ENCODE assay signal across 36 cellular contexts in genomic region chr12:30730011-30730410, GRCh38. TPM values are rescaled to one million over a fixed set of nuclear protein-coding genes. Genes with fewer than 3 reads are reported as not detected.
A peak's percentile ranks its signal among the peaks of the same experiment; 100 is the strongest.
DNase-seq lines count a peak whose midpoint lies in the region; ATAC-seq, FAIRE-seq and TF ChIP-seq lines count a peak whose summit lies in the region.
"Had no signal": no experiment of that assay in that cellular context is flagged by ENCODE, and none has a peak within 500 bp of the region (broad histone marks: within the 10 kb centered on the region; RNA-seq: fewer than 3 reads in every experiment).

No MANE protein-coding gene starts in this region.

- TF ChIP-seq POLR2A in HepG2 (IDR thresholded peaks at IDR 0.05; ENCODE audit: insufficient read depth in 1 of 2, low read depth in 2 of 2, low read length in 2 of 2) (no peak), right lobe of liver (IDR thresholded peaks at IDR 0.05) (no peak), K562 (conservative IDR thresholded peaks at IDR 0.05) (no peak)

- H4K20me1 ChIP-seq in HepG2 (ENCODE audit: insufficient read depth, low read length) (no peaks in the 10 kb centered on the region), KMS-11 (ENCODE audit: insufficient read depth) (no peaks in the 10 kb centered on the region), K562 (replicated peaks; ENCODE audit: control insufficient read depth, insufficient read depth, low read length) (no peaks in the 10 kb centered on the region; the same call in 1 of the 2 replicates)
- H4K20me1 ChIP-seq: BLaER1; BLaER1 treated with 17β-estradiol and CSF1 and Interleukin-3, amounts not matched to agents 10 nM and 100 nM had no signal

- TF ChIP-seq RAD21 in HepG2 (CRISPR knock-in tag; IDR thresholded peaks at IDR 0.05) (no peak), K562 (CRISPR knock-in tag; conservative IDR thresholded peaks at IDR 0.05 in 1 of 2, IDR thresholded peaks at IDR 0.05 in 1 of 2) (no peak)

- H3K4me1 ChIP-seq in HepG2 (ENCODE audit: insufficient read depth, low read length) (peaks cover 57% of the 10 kb centered on the region), right lobe of liver (no peaks in the 10 kb centered on the region), KMS-11 (ENCODE audit: low read depth, poor library complexity, severe bottlenecking) (peaks cover 14% of the 10 kb centered on the region), K562 (replicated peaks in 1 of 2; ENCODE audit: control insufficient read depth in 2 of 2, insufficient read depth in 2 of 2, low read length in 2 of 2) (no peaks in the 10 kb centered on the region), kidney (ENCODE audit: control insufficient read depth in 1 of 2, insufficient read depth in 1 of 2, low read depth in 1 of 2, low read length in 2 of 2) (no peaks in the 10 kb centered on the region)
- H3K4me1 ChIP-seq: BE2C, BLaER1 had no signal

- H3K9ac ChIP-seq in HepG2 (ENCODE audit: insufficient read depth, low read depth, low read length) (no peak overlapping the region), KMS-11 (no peak overlapping the region), K562 (ENCODE audit: insufficient read depth in 1 of 2, low read depth in 2 of 2, low read length in 2 of 2) (no peak overlapping the region), kidney (ENCODE audit: low read length in 2 of 2) (no peak overlapping the region)
- H3K9ac ChIP-seq: BLaER1; BLaER1 treated with 17β-estradiol and CSF1 and Interleukin-3, amounts not matched to agents 10 nM and 100 nM had no signal

- CTCF ChIA-PET in HepG2 (lab: Yijun Ruan, JAX; ENCODE audit: low intra/inter-chr PET ratio, low total read pairs) (no interaction called here), K562 (lab: Yijun Ruan, JAX; ENCODE audit: low intra/inter-chr PET ratio) (no interaction called here)

- H2AFZ ChIP-seq in HepG2 (ENCODE audit: low read length) (no peak overlapping the region), KMS-11 (ENCODE audit: low read depth) (no peak overlapping the region), K562 (ENCODE audit: low read depth, low read length) (no peak overlapping the region)

- H3K4me2 ChIP-seq in HepG2 (ENCODE audit: low read depth, low read length) (no peak overlapping the region), KMS-11 (peak overlapping the region; percentile 9; the same call in 1 of the 2 replicates), K562 (ENCODE audit: insufficient read depth, low read length) (no peak overlapping the region)
- H3K4me2 ChIP-seq: A549, BLaER1 had no signal

- TF ChIP-seq CTCF in HepG2 (CRISPR knock-in tag; IDR thresholded peaks at IDR 0.05) (no peak), right lobe of liver (IDR thresholded peaks at IDR 0.05) (no peak), KMS-11 (conservative IDR thresholded peaks at IDR 0.05; ENCODE audit: low read depth, low read length) (no peak), K562 (IDR thresholded peaks at IDR 0.05 in 2 of 3, conservative IDR thresholded peaks at IDR 0.05 in 1 of 3; ENCODE audit: insufficient read depth in 2 of 3, low read depth in 1 of 3, low read length in 3 of 3) (no peak), kidney (IDR thresholded peaks at IDR 0.05; ENCODE audit: borderline replicate concordance, extremely low read depth, insufficient read depth) (no peak)

- H3K4me3 Mint-ChIP-seq in stimulated activated effector memory CD8-positive, alpha-beta T cell treated with anti-CD3 and anti-CD28 coated beads, Interleukin-12 subunit alpha, Interleukin-12 subunit beta, amount 100 ng/mL, for 72 hours = no peak overlapping the region
- H3K4me3 Mint-ChIP-seq: B cell; CD14-positive monocyte; CD4-positive, alpha-beta memory T cell; CD4-positive, alpha-beta T cell; CD4-positive, CD25-positive, alpha-beta regulatory T cell; CD8-positive, alpha-beta memory T cell; CD8-positive, alpha-beta T cell had no signal

- no peaks in the 10 kb centered on the region for H3K9me1 ChIP-seq in K562 (ENCODE audit: control insufficient read depth, insufficient read depth, low read length)

- in situ Hi-C loops in HepG2 (cut with HindIII; ENCODE audit: extremely low pct_ligation_motif_present, low pct_unique_long_range_greater_than_20kb) (no loop called here), K562 (cut with MboI) (no loop called here)

- TF ChIP-seq EP300 in HepG2 (IDR thresholded peaks at IDR 0.05; ENCODE audit: low read depth in 2 of 2, low read length in 2 of 2) = no peak
- TF ChIP-seq EP300 in HepG2 (CRISPR knock-in tag; IDR thresholded peaks at IDR 0.05; ENCODE audit: borderline replicate concordance) = no peak
- no peak for TF ChIP-seq EP300 in K562 (IDR thresholded peaks at IDR 0.05; ENCODE audit: low read length)

- BruUV-seq in HepG2 (replicated peaks; lab: Mats Ljungman, UMichigan) (no TSS peak), K562 (replicated peaks; lab: Mats Ljungman, UMichigan) (no TSS peak)

- H3K79me2 ChIP-seq in HepG2 (ENCODE audit: insufficient read depth, low read length) (peaks cover 2% of the 10 kb centered on the region), KMS-11 (ENCODE audit: insufficient read depth, low read depth) (no peaks in the 10 kb centered on the region), K562 (ENCODE audit: control insufficient read depth, insufficient read depth, low read length) (no peaks in the 10 kb centered on the region)

- ATAC-seq in HepG2 = no peak
- ATAC-seq in right lobe of liver = no peak
- ATAC-seq in K562 = no peak
- no peak for ATAC-seq in stimulated activated effector memory CD8-positive, alpha-beta T cell treated with anti-CD3 and anti-CD28 coated beads, Interleukin-12 subunit alpha, Interleukin-12 subunit beta, amount 100 ng/mL, for 72 hours
- ATAC-seq in GM21390 (IDR thresholded peaks at IDR 0.05; ENCODE audit: unreplicated experiment) = no peak
- ATAC-seq: A549; CD8-positive, alpha-beta T cell had no signal

- POLR2A ChIA-PET in HepG2 (lab: Yijun Ruan, JAX) = interaction anchor here (1.1 kb wide), 1 partner anchor 17 kb away, joined by 3 read pairs; no protein-coding TSS in a partner anchor
- POLR2A ChIA-PET in K562 (lab: Yijun Ruan, JAX) = interaction anchor here (0.6 to 0.9 kb wide), 2 partner anchors 10 to 26 kb away, joined by 3 to 4 read pairs; no protein-coding TSS in a partner anchor

- no peaks in the 10 kb centered on the region for H3K9me3 Mint-ChIP-seq in stimulated activated effector memory CD8-positive, alpha-beta T cell treated with anti-CD3 and anti-CD28 coated beads, Interleukin-12 subunit alpha, Interleukin-12 subunit beta, amount 100 ng/mL, for 72 hours
- H3K9me3 Mint-ChIP-seq: CD14-positive monocyte; CD4-positive, alpha-beta memory T cell; CD4-positive, alpha-beta T cell; CD4-positive, CD25-positive, alpha-beta regulatory T cell; CD8-positive, alpha-beta memory T cell; CD8-positive, alpha-beta T cell had no signal

- H3K27me3 ChIP-seq in HepG2 (ENCODE audit: control insufficient read depth in 1 of 2, insufficient read depth in 2 of 2, low read length in 2 of 2) (no peaks in the 10 kb centered on the region), right lobe of liver (no peaks in the 10 kb centered on the region), KMS-11 (ENCODE audit: insufficient read depth, low read depth) (no peaks in the 10 kb centered on the region), K562 (ENCODE audit: control insufficient read depth in 2 of 2, insufficient read depth in 2 of 2, low read length in 2 of 2) (no peaks in the 10 kb centered on the region)
- H3K27me3 ChIP-seq: BE2C; BLaER1; BLaER1 treated with 17β-estradiol and CSF1 and Interleukin-3, amounts not matched to agents 10 nM and 100 nM had no signal

- H3K4me1 Mint-ChIP-seq in stimulated activated effector memory CD8-positive, alpha-beta T cell treated with anti-CD3 and anti-CD28 coated beads, Interleukin-12 subunit alpha, Interleukin-12 subunit beta, amount 100 ng/mL, for 72 hours = no peaks in the 10 kb centered on the region
- H3K4me1 Mint-ChIP-seq: B cell had no signal

- no peak for FAIRE-seq in HepG2 (lab: Jason Lieb, UNC)
- no peak for FAIRE-seq in K562 (lab: Jason Lieb, UNC)
- FAIRE-seq in kidney (lab: Jason Lieb, UNC) = no peak
- FAIRE-seq: A204.1, D721Med had no signal

- peaks cover 52% of the 10 kb centered on the region for H3K36me3 Mint-ChIP-seq in stimulated activated effector memory CD8-positive, alpha-beta T cell treated with anti-CD3 and anti-CD28 coated beads, Interleukin-12 subunit alpha, Interleukin-12 subunit beta, amount 100 ng/mL, for 72 hours

- WGBS in HepG2 (ENCODE audit: low lambda C conversion rate) = 98% methylated on average over 2 of the region's 2 CpGs
- 94% methylated on average over 2 of the region's 2 CpGs for WGBS in right lobe of liver (ENCODE audit: insufficient coverage, low coverage, low lambda C conversion rate, missing lambda C conversion rate)
- WGBS in K562 (ENCODE audit: insufficient coverage, low coverage, missing lambda C conversion rate) = 56% methylated on average over 2 of the region's 2 CpGs

- DNase-seq in HepG2 (ENCODE audit: low spot score) (no peak), right lobe of liver (no peak), K562 (ENCODE audit: extremely low read depth in 1 of 4, low spot score in 3 of 4) (no peak), NCI-H2227 treated with DMSO at 0.1 percent for 48 hours (lab: John Stamatoyannopoulos, UW) (no peak), kidney (no peak)
- DNase-seq in stimulated activated effector memory CD8-positive, alpha-beta T cell treated with anti-CD3 and anti-CD28 coated beads, Interleukin-12 subunit alpha, Interleukin-12 subunit beta, amount 100 ng/mL, for 72 hours (ENCODE audit: low spot score in 2 of 2) = no peak
- DNase-seq: 8988T; ACHN; AML-193; BE2C; Caco-2; Calu3; CD4-positive, alpha-beta memory T cell; CD4-positive, alpha-beta T cell; CD4-positive, CD25-positive, alpha-beta regulatory T cell; CD8-positive, alpha-beta memory T cell; CD8-positive, alpha-beta T cell; COR-L47; DMS 273 treated with DMSO at 0.1 percent for 48 hours; DMS153; DMS53; DMS79; DMS79 treated with DMSO at 0.1 percent for 48 hours; DND-41; EL had no signal

- H3K27ac ChIP-seq in HepG2 (ENCODE audit: extremely low read length, insufficient read depth, low read length) (peak overlapping the region; percentile 8), right lobe of liver (no peak overlapping the region), KMS-11 (no peak overlapping the region), K562 (ENCODE audit: extremely low read depth, low read depth, low read length) (no peak overlapping the region), kidney (ENCODE audit: low read depth in 2 of 2, low read length in 2 of 2) (no peak overlapping the region)
- H3K27ac ChIP-seq: 22Rv1; A549; BLaER1; BLaER1 treated with 17β-estradiol and CSF1 and Interleukin-3, amounts not matched to agents 10 nM and 100 nM; C4-2B had no signal

- H3K9me3 ChIP-seq in HepG2 (ENCODE audit: low read length) (no peaks in the 10 kb centered on the region), right lobe of liver (no peaks in the 10 kb centered on the region), K562 (replicated peaks; ENCODE audit: control insufficient read depth, insufficient read depth, low read depth, low read length) (no peaks in the 10 kb centered on the region), kidney (ENCODE audit: control insufficient read depth in 1 of 2, low read length in 2 of 2) (no peaks in the 10 kb centered on the region)
- H3K9me3 ChIP-seq: A549; BE2C; BLaER1; BLaER1 treated with 17β-estradiol and CSF1 and Interleukin-3, amounts not matched to agents 10 nM and 100 nM; Caco-2 had no signal

- H3K4me3 ChIP-seq in HepG2 (replicated peaks in 1 of 3; ENCODE audit: insufficient read depth in 1 of 3, low read depth in 2 of 3, low read length in 3 of 3) = no peak overlapping the region
- no peak overlapping the region for H3K4me3 ChIP-seq in right lobe of liver
- no peak overlapping the region for H3K4me3 ChIP-seq in KMS-11 (IDR thresholded peaks at IDR 0.05; ENCODE audit: insufficient read depth, low read depth, low read length)
- no peak overlapping the region for H3K4me3 ChIP-seq in K562
- H3K4me3 ChIP-seq in kidney (ENCODE audit: low read length in 2 of 2) = no peak overlapping the region
- H3K4me3 ChIP-seq: A549; BLaER1; BLaER1 treated with 17β-estradiol and CSF1 and Interleukin-3, amounts not matched to agents 10 nM and 100 nM had no signal

- intact Hi-C loops in HepG2 (cut with micrococcal nuclease; ENCODE audit: unreplicated experiment) = no loop called here
- intact Hi-C loops in right lobe of liver (cut with DNase I) = no loop called here
- intact Hi-C loops in K562 (cut with micrococcal nuclease) = no loop called here
- intact Hi-C loops in kidney (cut with DNase I) = no loop called here

- peaks cover 7 to 17% of the 10 kb centered on the region in 2 experiments for H3K36me3 ChIP-seq in HepG2 (replicated peaks in 1 of 2; ENCODE audit: control insufficient read depth in 1 of 2, insufficient read depth in 2 of 2, low read length in 2 of 2)
- no peaks in the 10 kb centered on the region for H3K36me3 ChIP-seq in right lobe of liver
- no peaks in the 10 kb centered on the region for H3K36me3 ChIP-seq in KMS-11 (ENCODE audit: insufficient read depth)
- peaks cover 9% of the 10 kb centered on the region; the same call in 2 of the 3 replicates for H3K36me3 ChIP-seq in K562 (ENCODE audit: control insufficient read depth, insufficient read depth, low read length)
- H3K36me3 ChIP-seq in kidney (ENCODE audit: control insufficient read depth in 1 of 2, insufficient read depth in 2 of 2, low read length in 2 of 2) = peaks cover 8 to 12% of the 10 kb centered on the region in 2 donors

- peak overlapping the region; percentile 20 for H3K27ac Mint-ChIP-seq in stimulated activated effector memory CD8-positive, alpha-beta T cell treated with anti-CD3 and anti-CD28 coated beads, Interleukin-12 subunit alpha, Interleukin-12 subunit beta, amount 100 ng/mL, for 72 hours
- H3K27ac Mint-ChIP-seq: B cell; CD4-positive, alpha-beta memory T cell; CD4-positive, alpha-beta T cell; CD8-positive, alpha-beta memory T cell; CD8-positive, alpha-beta T cell had no signal

RNA-seq across cellular contexts. Expression of gene CAPRIN2, which starts 24.7 kb away (rescaled TPM):
- total RNA-seq in HepG2 (2016; rRNA removed; fragmentation: Illumina TruSeq; extraction: Trizol) (12.0 and 21.7 TPM in 2 replicates), right lobe of liver (10 to 100 TPM in 2 of 6 experiments, 1 to 10 TPM in 4; 5.7 to 11.5 (median 8.5) TPM), K562 (2014; rRNA removed) (5.3 and 6.7 TPM in 2 replicates), K562 (2014; rRNA removed; fragmentation: Illumina TruSeq; extraction: Trizol) (8.9 and 10.0 TPM in 2 replicates), K562 (2015; rRNA removed; fragmentation: Illumina TruSeq; extraction: Trizol) (8.2 and 9.4 TPM in 2 replicates), K562 (2021) (7.4 and 8.3 TPM in 2 replicates), kidney (21.5 TPM)
- 23.4 and 24.3 TPM in 2 replicates for total RNA-seq in HepG2 (2016; cell fraction: cytosol; rRNA removed; fragmentation: Illumina TruSeq; extraction: Trizol; ENCODE audit: low read depth)
- 14.1 and 22.8 TPM in 2 replicates for total RNA-seq in HepG2 (2016; cell fraction: insoluble cytoplasmic fraction; rRNA removed; fragmentation: Illumina TruSeq; extraction: Trizol)
- 20.0 and 22.6 TPM in 2 replicates for total RNA-seq in HepG2 (2016; cell fraction: membrane; rRNA removed; fragmentation: Illumina TruSeq; extraction: Trizol)
- total RNA-seq in HepG2 (2016; cell fraction: nucleus; rRNA removed; fragmentation: Illumina TruSeq; extraction: Trizol) = 43.3 and 48.9 TPM in 2 replicates
- polyA plus RNA-seq in HepG2 (2011; rRNA removed) (25.7 and 30.6 TPM in 2 replicates), K562 (2011; rRNA removed) (12.3 and 14.5 TPM in 2 replicates), K562 (2014; fragmentation: Illumina TruSeq; extraction: Trizol) (11.1 and 12.3 TPM in 2 replicates), K562 (2014; fragmentation: Nextera tagmentation; extraction: Ambion mirVana) (1 to 10 TPM; 2.3 to 3.4 TPM), K562 (2014; rRNA removed) (8.8 and 9.4 TPM in 2 replicates), kidney (ENCODE audit: insufficient read depth, low read depth, low replicate concordance) (15.6 TPM)
- 4.9 and 5.5 TPM in 2 replicates for polyA plus RNA-seq in HepG2 (2011; cell fraction: cytosol; rRNA removed)
- 102 and 115 TPM in 2 replicates for polyA plus RNA-seq in HepG2 (2011; cell fraction: nucleus; rRNA removed)
- polyA plus RNA-seq in HepG2 (2012) = 15.7 and 23.2 TPM in 2 replicates
- polyA plus RNA-seq in HepG2 (2016; cell fraction: cytosol; fragmentation: Illumina TruSeq; extraction: Trizol; ENCODE audit: low read depth) = 1.3 and 1.7 TPM in 2 replicates
- polyA plus RNA-seq in HepG2 (2016; cell fraction: insoluble cytoplasmic fraction; fragmentation: Illumina TruSeq; extraction: Trizol; ENCODE audit: low read depth) = 9.7 and 12.3 TPM in 2 replicates
- 4.0 and 4.7 TPM in 2 replicates for polyA plus RNA-seq in HepG2 (2016; cell fraction: membrane; fragmentation: Illumina TruSeq; extraction: Trizol; ENCODE audit: low read depth)
- 105 and 125 TPM in 2 replicates for polyA plus RNA-seq in HepG2 (2016; cell fraction: nucleus; fragmentation: Illumina TruSeq; extraction: Trizol; ENCODE audit: insufficient read depth, low read depth)
- polyA minus RNA-seq in HepG2 (2011; rRNA and poly(A)+ RNA removed; ENCODE audit: low replicate concordance) = 7.2 and 8.3 TPM in 2 replicates
- 7.0 and 7.4 TPM in 2 replicates for polyA minus RNA-seq in HepG2 (2011; cell fraction: cytosol; rRNA and poly(A)+ RNA removed)
- 66.3 and 86.5 TPM in 2 replicates for polyA minus RNA-seq in HepG2 (2011; cell fraction: nucleus; rRNA and poly(A)+ RNA removed)
- 22.1 and 98.5 TPM in 2 replicates for total RNA-seq in K562 (2011; cell fraction: chromatin; rRNA removed; ENCODE audit: low replicate concordance)
- 8.2 and 17.9 TPM in 2 replicates for total RNA-seq in K562 (2011; cell fraction: nucleolus; rRNA removed)
- total RNA-seq in K562 (2011; cell fraction: nucleoplasm; rRNA removed) = 28.2 and 33.9 TPM in 2 replicates
- polyA plus RNA-seq in K562 (2011; cell fraction: cytosol; rRNA removed) = 3.6 and 6.2 TPM in 2 replicates
- polyA plus RNA-seq in K562 (2011; cell fraction: nucleus; rRNA removed) = 38.3 and 43.2 TPM in 2 replicates
- 5.6 and 10.0 TPM in 2 replicates for polyA plus RNA-seq in K562 (2012)
- polyA minus RNA-seq in K562 (2011; rRNA and poly(A)+ RNA removed) = 10.8 and 12.1 TPM in 2 replicates
- polyA minus RNA-seq in K562 (2011; cell fraction: cytosol; rRNA and poly(A)+ RNA removed) = 2.9 and 6.1 TPM in 2 replicates
- 8.9 and 16.7 TPM in 2 replicates for polyA minus RNA-seq in K562 (2011; cell fraction: nucleus; rRNA and poly(A)+ RNA removed)

RNA-seq across cellular contexts. Expression of gene IPO8, which starts 34.3 kb away (rescaled TPM):
- 21.8 and 40.0 TPM in 2 replicates for total RNA-seq in HepG2 (2016; rRNA removed; fragmentation: Illumina TruSeq; extraction: Trizol)
- total RNA-seq in HepG2 (2016; cell fraction: cytosol; rRNA removed; fragmentation: Illumina TruSeq; extraction: Trizol; ENCODE audit: low read depth) = 4.7 and 7.4 TPM in 2 replicates
- total RNA-seq in HepG2 (2016; cell fraction: insoluble cytoplasmic fraction; rRNA removed; fragmentation: Illumina TruSeq; extraction: Trizol) = 20.2 and 39.7 TPM in 2 replicates
- total RNA-seq in HepG2 (2016; cell fraction: membrane; rRNA removed; fragmentation: Illumina TruSeq; extraction: Trizol) = 10.2 and 11.3 TPM in 2 replicates
- 30.0 and 34.6 TPM in 2 replicates for total RNA-seq in HepG2 (2016; cell fraction: nucleus; rRNA removed; fragmentation: Illumina TruSeq; extraction: Trizol)
- polyA plus RNA-seq in HepG2 (2011; rRNA removed) = 6.3 and 8.7 TPM in 2 replicates
- 3.4 and 4.5 TPM in 2 replicates for polyA plus RNA-seq in HepG2 (2011; cell fraction: cytosol; rRNA removed)
- polyA plus RNA-seq in HepG2 (2011; cell fraction: nucleus; rRNA removed) = 9.9 and 11.7 TPM in 2 replicates
- 14.6 and 19.0 TPM in 2 replicates for polyA plus RNA-seq in HepG2 (2012)
- 0.99 and 1.0 TPM in 2 replicates for polyA plus RNA-seq in HepG2 (2016; cell fraction: cytosol; fragmentation: Illumina TruSeq; extraction: Trizol; ENCODE audit: low read depth)
- polyA plus RNA-seq in HepG2 (2016; cell fraction: insoluble cytoplasmic fraction; fragmentation: Illumina TruSeq; extraction: Trizol; ENCODE audit: low read depth) = 31.0 and 32.7 TPM in 2 replicates
- 3.6 and 4.3 TPM in 2 replicates for polyA plus RNA-seq in HepG2 (2016; cell fraction: membrane; fragmentation: Illumina TruSeq; extraction: Trizol; ENCODE audit: low read depth)
- 27.7 and 32.1 TPM in 2 replicates for polyA plus RNA-seq in HepG2 (2016; cell fraction: nucleus; fragmentation: Illumina TruSeq; extraction: Trizol; ENCODE audit: insufficient read depth, low read depth)
- 10.1 and 36.3 TPM in 2 replicates for polyA minus RNA-seq in HepG2 (2011; rRNA and poly(A)+ RNA removed; ENCODE audit: low replicate concordance)
- 10.8 and 16.3 TPM in 2 replicates for polyA minus RNA-seq in HepG2 (2011; cell fraction: cytosol; rRNA and poly(A)+ RNA removed)
- polyA minus RNA-seq in HepG2 (2011; cell fraction: nucleus; rRNA and poly(A)+ RNA removed) = 37.1 and 48.5 TPM in 2 replicates
- total RNA-seq in right lobe of liver = 10 to 100 TPM; 19.6 to 34.7 (median 25.5) TPM
- total RNA-seq in K562 (2011; cell fraction: chromatin; rRNA removed; ENCODE audit: low replicate concordance) = 26.7 and 70.1 TPM in 2 replicates
- 13.5 and 17.1 TPM in 2 replicates for total RNA-seq in K562 (2011; cell fraction: nucleolus; rRNA removed)
- 21.3 and 37.5 TPM in 2 replicates for total RNA-seq in K562 (2011; cell fraction: nucleoplasm; rRNA removed)
- total RNA-seq in K562 (2014; rRNA removed) = 14.9 and 16.5 TPM in 2 replicates
- 27.7 and 29.9 TPM in 2 replicates for total RNA-seq in K562 (2014; rRNA removed; fragmentation: Illumina TruSeq; extraction: Trizol)
- total RNA-seq in K562 (2015; rRNA removed; fragmentation: Illumina TruSeq; extraction: Trizol) = 24.1 and 24.7 TPM in 2 replicates
- 37.4 and 39.6 TPM in 2 replicates for total RNA-seq in K562 (2021)
- polyA plus RNA-seq in K562 (2011; rRNA removed) = 15.5 and 22.9 TPM in 2 replicates
- 6.8 and 9.9 TPM in 2 replicates for polyA plus RNA-seq in K562 (2011; cell fraction: cytosol; rRNA removed)
- 13.9 and 14.7 TPM in 2 replicates for polyA plus RNA-seq in K562 (2011; cell fraction: nucleus; rRNA removed)
- polyA plus RNA-seq in K562 (2012) = 19.1 and 23.0 TPM in 2 replicates
- 26.4 and 29.1 TPM in 2 replicates for polyA plus RNA-seq in K562 (2014; fragmentation: Illumina TruSeq; extraction: Trizol)
- 10 to 100 TPM in 1 of 2 experiments, 1 to 10 TPM in 1; 6.5 to 10.9 TPM for polyA plus RNA-seq in K562 (2014; fragmentation: Nextera tagmentation; extraction: Ambion mirVana)
- 16.2 and 26.9 TPM in 2 replicates for polyA plus RNA-seq in K562 (2014; rRNA removed)
- polyA minus RNA-seq in K562 (2011; rRNA and poly(A)+ RNA removed) = 48.5 and 55.2 TPM in 2 replicates
- 19.3 and 27.5 TPM in 2 replicates for polyA minus RNA-seq in K562 (2011; cell fraction: cytosol; rRNA and poly(A)+ RNA removed)
- polyA minus RNA-seq in K562 (2011; cell fraction: nucleus; rRNA and poly(A)+ RNA removed) = 20.3 and 29.1 TPM in 2 replicates
- 63.3 TPM for total RNA-seq in kidney
- 19.5 TPM for polyA plus RNA-seq in kidney (ENCODE audit: insufficient read depth, low read depth, low replicate concordance)

Comparison
In these comparisons a context has a peak if more than half of its experiments do, and no peak if none do; other contexts are left out.
1. Of the 241 proteins assayed by ChIP-seq in both HepG2 and K562: peak only in HepG2: MAFF and MAFK; only in K562: none; in both: none; in neither: 239.